ENCODE assay signal across 1 cellular context in the genomic region with DNA sequence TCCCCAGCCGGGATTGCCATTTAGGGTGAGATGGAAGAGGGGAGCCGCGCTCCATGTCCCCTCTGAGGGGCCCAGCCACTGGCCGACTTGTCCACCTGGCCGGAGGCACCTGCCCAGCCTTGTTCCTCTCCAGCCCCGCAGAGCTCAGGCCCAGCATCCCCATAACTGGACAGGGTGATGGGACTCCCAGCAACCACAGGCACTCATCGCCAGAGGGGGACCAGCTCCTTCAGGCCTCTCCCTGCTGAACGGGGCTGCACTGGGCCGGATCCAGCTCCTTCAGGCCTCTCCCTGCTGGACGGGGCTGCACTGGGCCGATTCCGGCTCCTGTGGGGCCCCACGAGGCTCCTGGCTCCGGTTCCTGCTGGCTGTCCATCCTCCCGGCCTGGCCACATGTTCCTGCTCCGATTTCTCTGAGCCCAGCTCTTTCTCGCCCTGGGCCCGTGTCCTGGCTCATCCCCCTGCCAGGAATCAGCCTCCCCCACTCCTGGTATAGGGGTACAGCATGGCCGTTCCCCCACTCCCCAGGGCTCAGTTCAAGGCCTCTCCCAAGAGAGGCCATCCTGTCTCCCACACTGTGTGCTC.
TF ChIP-seq lines count a peak whose summit lies in the region.

No MANE protein-coding gene starts in this region.

TF ChIP-seq in WTC11, 78 proteins besides CTCF, POLR2A, EP300 and RAD21:
- TF ChIP-seq ZNF121 (CRISPR knock-in tag; IDR thresholded peaks at IDR 0.05) (no peak), ETV6 (CRISPR knock-in tag; IDR thresholded peaks at IDR 0.05) (no peak), RORB (CRISPR knock-in tag; IDR thresholded peaks at IDR 0.05) (no peak), NFYB (CRISPR knock-in tag; conservative IDR thresholded peaks at IDR 0.05; ENCODE audit: low read depth) (no peak), TP53 (CRISPR knock-in tag; IDR thresholded peaks at IDR 0.05) (no peak), TEAD4 (CRISPR knock-in tag; IDR thresholded peaks at IDR 0.05) (no peak), GRHL2 (CRISPR knock-in tag; IDR thresholded peaks at IDR 0.05; ENCODE audit: insufficient replicate concordance, severe bottlenecking) (no peak), EMX1 (CRISPR knock-in tag; IDR thresholded peaks at IDR 0.05) (no peak), TCF7 (CRISPR knock-in tag; IDR thresholded peaks at IDR 0.05; ENCODE audit: low read depth) (no peak), NFATC4 (CRISPR knock-in tag; IDR thresholded peaks at IDR 0.05) (no peak)
- TF ChIP-seq, protein P1, sequence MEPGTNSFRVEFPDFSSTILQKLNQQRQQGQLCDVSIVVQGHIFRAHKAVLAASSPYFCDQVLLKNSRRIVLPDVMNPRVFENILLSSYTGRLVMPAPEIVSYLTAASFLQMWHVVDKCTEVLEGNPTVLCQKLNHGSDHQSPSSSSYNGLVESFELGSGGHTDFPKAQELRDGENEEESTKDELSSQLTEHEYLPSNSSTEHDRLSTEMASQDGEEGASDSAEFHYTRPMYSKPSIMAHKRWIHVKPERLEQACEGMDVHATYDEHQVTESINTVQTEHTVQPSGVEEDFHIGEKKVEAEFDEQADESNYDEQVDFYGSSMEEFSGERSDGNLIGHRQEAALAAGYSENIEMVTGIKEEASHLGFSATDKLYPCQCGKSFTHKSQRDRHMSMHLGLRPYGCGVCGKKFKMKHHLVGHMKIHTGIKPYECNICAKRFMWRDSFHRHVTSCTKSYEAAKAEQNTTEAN (CRISPR knock-in tag; IDR thresholded peaks at IDR 0.05), result no peak
- TF ChIP-seq, protein P2, sequence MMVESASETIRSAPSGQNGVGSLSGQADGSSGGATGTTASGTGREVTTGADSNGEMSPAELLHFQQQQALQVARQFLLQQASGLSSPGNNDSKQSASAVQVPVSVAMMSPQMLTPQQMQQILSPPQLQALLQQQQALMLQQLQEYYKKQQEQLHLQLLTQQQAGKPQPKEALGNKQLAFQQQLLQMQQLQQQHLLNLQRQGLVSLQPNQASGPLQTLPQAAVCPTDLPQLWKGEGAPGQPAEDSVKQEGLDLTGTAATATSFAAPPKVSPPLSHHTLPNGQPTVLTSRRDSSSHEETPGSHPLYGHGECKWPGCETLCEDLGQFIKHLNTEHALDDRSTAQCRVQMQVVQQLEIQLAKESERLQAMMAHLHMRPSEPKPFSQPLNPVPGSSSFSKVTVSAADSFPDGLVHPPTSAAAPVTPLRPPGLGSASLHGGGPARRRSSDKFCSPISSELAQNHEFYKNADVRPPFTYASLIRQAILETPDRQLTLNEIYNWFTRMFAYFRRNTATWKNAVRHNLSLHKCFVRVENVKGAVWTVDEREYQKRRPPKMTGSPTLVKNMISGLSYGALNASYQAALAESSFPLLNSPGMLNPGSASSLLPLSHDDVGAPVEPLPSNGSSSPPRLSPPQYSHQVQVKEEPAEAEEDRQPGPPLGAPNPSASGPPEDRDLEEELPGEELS (CRISPR knock-in tag; IDR thresholded peaks at IDR 0.05), result no peak
- TF ChIP-seq, protein P3, sequence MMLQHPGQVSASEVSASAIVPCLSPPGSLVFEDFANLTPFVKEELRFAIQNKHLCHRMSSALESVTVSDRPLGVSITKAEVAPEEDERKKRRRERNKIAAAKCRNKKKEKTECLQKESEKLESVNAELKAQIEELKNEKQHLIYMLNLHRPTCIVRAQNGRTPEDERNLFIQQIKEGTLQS (CRISPR knock-in tag; conservative IDR thresholded peaks at IDR 0.05), result no peak
